In the genomic region with DNA sequence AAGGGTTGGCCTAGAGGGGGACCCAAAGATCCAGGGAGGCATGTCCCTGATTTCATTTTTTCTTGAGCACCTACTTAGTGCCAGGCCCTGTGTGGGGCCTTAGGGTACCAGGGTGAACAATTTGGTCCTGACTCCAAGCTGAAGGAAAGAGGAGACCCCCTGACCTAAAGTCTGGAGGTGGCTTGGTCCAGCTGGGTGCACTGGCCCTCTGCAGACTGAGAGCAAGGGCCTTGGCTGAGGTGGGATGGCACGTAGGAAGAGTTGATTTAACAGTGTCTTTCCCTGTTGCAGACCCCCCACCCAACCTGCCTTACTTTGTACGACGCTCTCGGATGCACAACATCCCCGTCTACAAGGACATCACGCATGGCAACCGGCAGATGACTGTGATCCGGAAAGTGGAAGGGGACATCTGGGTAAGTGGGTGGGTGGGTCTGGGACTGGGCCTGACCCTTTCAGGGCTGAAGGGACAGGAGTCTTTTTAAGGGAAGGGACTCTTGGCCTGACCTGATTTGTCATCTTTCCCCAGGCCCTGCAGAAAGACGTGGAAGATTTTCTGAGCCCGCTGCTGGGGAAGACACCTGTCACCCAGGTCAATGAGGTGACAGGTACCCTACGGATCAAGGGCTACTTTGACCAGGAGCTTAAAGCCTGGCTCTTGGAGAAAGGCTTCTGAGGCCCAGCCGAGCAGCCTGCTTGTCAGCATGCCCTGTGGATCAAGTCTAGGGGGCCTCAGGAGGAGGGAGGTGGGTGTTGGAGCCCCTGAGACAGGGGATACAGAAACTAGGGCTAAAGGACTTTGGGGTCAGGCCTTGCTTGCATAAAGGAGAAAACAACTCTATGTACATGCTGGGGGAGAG, we compare ENCODE assay signal across 1 cellular context.
TF ChIP-seq lines count a peak whose summit lies in the region.

No MANE protein-coding gene starts in this region.

TF ChIP-seq in GM12878, 131 proteins besides CTCF, POLR2A, EP300 and RAD21:
- TF ChIP-seq YBX1 (IDR thresholded peaks at IDR 0.05) (no peak), HDAC2 (IDR thresholded peaks at IDR 0.05) (no peak), TCF12 (IDR thresholded peaks at IDR 0.05; ENCODE audit: low read depth, low read length) (no peak), SIN3A (IDR thresholded peaks at IDR 0.05; ENCODE audit: low read depth, low read length) (no peak), GATAD2B (conservative IDR thresholded peaks at IDR 0.05; ENCODE audit: low read depth) (no peak), MYC (IDR thresholded peaks at IDR 0.05; ENCODE audit: insufficient read depth, insufficient read length, insufficient replicate concordance, low read length, severe bottlenecking) (no peak), DPF2 (IDR thresholded peaks at IDR 0.05) (no peak), RCOR1 (conservative IDR thresholded peaks at IDR 0.05; ENCODE audit: low read depth, low read length) (no peak), SMAD5 (IDR thresholded peaks at IDR 0.05; ENCODE audit: low read depth) (no peak), SIX5 (IDR thresholded peaks at IDR 0.05; ENCODE audit: low read depth, low read length, severe bottlenecking) (no peak), ASH2L (IDR thresholded peaks at IDR 0.05; ENCODE audit: borderline replicate concordance, low read depth) (no peak)
- TF ChIP-seq, protein P1, sequence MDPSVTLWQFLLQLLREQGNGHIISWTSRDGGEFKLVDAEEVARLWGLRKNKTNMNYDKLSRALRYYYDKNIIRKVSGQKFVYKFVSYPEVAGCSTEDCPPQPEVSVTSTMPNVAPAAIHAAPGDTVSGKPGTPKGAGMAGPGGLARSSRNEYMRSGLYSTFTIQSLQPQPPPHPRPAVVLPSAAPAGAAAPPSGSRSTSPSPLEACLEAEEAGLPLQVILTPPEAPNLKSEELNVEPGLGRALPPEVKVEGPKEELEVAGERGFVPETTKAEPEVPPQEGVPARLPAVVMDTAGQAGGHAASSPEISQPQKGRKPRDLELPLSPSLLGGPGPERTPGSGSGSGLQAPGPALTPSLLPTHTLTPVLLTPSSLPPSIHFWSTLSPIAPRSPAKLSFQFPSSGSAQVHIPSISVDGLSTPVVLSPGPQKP (IDR thresholded peaks at IDR 0.05; ENCODE audit: low read depth, low read length): no peak
- TF ChIP-seq, protein P2, sequence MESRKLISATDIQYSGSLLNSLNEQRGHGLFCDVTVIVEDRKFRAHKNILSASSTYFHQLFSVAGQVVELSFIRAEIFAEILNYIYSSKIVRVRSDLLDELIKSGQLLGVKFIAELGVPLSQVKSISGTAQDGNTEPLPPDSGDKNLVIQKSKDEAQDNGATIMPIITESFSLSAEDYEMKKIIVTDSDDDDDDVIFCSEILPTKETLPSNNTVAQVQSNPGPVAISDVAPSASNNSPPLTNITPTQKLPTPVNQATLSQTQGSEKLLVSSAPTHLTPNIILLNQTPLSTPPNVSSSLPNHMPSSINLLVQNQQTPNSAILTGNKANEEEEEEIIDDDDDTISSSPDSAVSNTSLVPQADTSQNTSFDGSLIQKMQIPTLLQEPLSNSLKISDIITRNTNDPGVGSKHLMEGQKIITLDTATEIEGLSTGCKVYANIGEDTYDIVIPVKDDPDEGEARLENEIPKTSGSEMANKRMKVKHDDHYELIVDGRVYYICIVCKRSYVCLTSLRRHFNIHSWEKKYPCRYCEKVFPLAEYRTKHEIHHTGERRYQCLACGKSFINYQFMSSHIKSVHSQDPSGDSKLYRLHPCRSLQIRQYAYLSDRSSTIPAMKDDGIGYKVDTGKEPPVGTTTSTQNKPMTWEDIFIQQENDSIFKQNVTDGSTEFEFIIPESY (IDR thresholded peaks at IDR 0.05): no peak
